1 cellular context compared by ENCODE assay signal in the genomic region with DNA sequence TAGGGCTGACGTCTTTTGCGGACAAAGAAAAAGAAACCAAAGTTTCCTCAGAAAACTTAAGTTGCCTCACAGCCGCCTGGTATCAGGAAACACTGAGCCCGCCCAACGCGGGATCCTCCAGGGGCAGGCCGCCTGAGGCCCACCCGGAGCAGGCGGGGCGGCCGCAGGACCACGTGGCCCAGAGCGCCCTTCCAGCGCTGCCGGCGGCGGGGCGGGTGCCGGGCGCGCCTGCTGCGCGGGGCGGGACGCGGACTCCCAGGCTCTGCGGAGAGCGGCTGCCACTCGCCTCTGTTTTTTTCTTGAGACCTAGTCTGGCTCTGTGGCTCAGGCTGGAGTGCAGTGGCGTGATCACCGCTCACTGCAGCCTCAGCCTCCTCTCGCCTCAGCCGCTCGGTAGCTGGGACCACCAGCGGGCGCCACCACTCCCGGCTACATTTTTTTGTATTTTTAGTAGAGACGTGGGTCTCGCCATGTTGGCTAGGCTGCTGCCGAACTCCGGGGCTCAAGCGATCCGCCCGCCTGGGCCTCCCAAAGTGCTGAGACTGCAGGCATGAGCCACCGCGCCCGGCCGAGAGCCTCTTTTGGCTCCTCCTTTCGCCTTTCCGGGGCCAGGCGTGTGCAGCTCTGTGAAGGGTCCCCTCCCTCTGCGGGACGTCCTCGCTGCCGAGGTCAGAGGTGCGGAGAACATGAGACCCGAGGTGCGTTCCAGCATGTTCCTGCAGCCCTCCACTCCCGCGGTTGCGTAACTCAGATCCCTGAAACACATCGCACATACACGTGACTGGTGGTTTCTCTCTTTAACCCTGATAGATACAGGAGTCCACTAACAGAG.
TF ChIP-seq lines count a peak whose summit lies in the region.

No MANE protein-coding gene starts in this region.

TF ChIP-seq in HEK293, 187 proteins besides CTCF, POLR2A, EP300 and RAD21 (continued from another document):
- TF ChIP-seq, protein P1, sequence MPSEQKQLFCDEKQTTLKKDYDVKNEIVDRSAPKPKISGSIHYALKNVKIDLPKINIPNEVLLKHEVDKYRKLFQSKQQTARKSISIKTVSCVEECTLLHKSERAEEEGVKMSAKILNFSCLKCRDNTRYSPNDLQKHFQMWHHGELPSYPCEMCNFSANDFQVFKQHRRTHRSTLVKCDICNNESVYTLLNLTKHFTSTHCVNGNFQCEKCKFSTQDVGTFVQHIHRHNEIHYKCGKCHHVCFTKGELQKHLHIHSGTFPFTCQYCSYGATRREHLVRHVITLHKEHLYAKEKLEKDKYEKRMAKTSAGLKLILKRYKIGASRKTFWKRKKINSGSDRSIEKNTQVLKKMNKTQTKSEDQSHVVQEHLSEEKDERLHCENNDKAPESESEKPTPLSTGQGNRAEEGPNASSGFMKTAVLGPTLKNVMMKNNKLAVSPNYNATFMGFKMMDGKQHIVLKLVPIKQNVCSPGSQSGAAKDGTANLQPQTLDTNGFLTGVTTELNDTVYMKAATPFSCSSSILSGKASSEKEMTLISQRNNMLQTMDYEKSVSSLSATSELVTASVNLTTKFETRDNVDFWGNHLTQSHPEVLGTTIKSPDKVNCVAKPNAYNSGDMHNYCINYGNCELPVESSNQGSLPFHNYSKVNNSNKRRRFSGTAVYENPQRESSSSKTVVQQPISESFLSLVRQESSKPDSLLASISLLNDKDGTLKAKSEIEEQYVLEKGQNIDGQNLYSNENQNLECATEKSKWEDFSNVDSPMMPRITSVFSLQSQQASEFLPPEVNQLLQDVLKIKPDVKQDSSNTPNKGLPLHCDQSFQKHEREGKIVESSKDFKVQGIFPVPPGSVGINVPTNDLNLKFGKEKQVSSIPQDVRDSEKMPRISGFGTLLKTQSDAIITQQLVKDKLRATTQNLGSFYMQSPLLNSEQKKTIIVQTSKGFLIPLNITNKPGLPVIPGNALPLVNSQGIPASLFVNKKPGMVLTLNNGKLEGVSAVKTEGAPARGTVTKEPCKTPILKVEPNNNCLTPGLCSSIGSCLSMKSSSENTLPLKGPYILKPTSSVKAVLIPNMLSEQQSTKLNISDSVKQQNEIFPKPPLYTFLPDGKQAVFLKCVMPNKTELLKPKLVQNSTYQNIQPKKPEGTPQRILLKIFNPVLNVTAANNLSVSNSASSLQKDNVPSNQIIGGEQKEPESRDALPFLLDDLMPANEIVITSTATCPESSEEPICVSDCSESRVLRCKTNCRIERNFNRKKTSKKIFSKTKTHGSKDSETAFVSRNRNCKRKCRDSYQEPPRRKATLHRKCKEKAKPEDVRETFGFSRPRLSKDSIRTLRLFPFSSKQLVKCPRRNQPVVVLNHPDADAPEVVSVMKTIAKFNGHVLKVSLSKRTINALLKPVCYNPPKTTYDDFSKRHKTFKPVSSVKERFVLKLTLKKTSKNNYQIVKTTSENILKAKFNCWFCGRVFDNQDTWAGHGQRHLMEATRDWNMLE (tag by site-specific recombination; conservative IDR thresholded peaks at IDR 0.05; ENCODE audit: low read depth): 0 out of 2 replicates have a peak, but pooled peaks have one; percentile 44
